Comparison of ENCODE assay signal across 1 cellular context in genomic region chr19:50025022-50025793, GRCh38.
A peak's percentile ranks its signal among the peaks of the same experiment; 100 is the strongest.
TF ChIP-seq lines count a peak whose summit lies in the region.

Gene VRK3, minus strand, starts transcription at chr19:50025372. Its CDS starts 9,210 bp downstream, at chr19:50016162.

TF ChIP-seq in GM12878, 131 proteins besides CTCF, POLR2A, EP300 and RAD21 (continued from another document):
- TF ChIP-seq ZBTB11 (CRISPR knock-in tag; IDR thresholded peaks at IDR 0.05) (0 out of 2 replicates have a peak, but pooled peaks have one; percentile 21), E4F1 (IDR thresholded peaks at IDR 0.05; ENCODE audit: borderline replicate concordance, partially characterized antibody) (peak; percentile 14), IKZF2 (IDR thresholded peaks at IDR 0.05) (peak; percentile 22 to 66; a peak in 3 of 4 replicates), BCL11A (IDR thresholded peaks at IDR 0.05; ENCODE audit: low read depth, low read length) (no peak), HSF1 (IDR thresholded peaks at IDR 0.05; ENCODE audit: low read depth, low read length) (no peak), CREB1 (IDR thresholded peaks at IDR 0.05; ENCODE audit: low read depth) (peak; percentile 74), PAX8 (IDR thresholded peaks at IDR 0.05) (no peak), NKRF (conservative IDR thresholded peaks at IDR 0.05) (peak; percentile 92), YY1 (IDR thresholded peaks at IDR 0.05; ENCODE audit: low read depth, low read length) (peak; percentile 52; the same call in 1 of the 2 replicates), TCF3 (IDR thresholded peaks at IDR 0.05; ENCODE audit: borderline replicate concordance, insufficient read depth, low read depth, low read length) (no peak), ESRRA (IDR thresholded peaks at IDR 0.05; ENCODE audit: low read length) (no peak), MEF2B (IDR thresholded peaks at IDR 0.05; ENCODE audit: partially characterized antibody, poor library complexity, severe bottlenecking) (peak; percentile 76), ELK1 (IDR thresholded peaks at IDR 0.05; ENCODE audit: low read depth, low read length) (peak; percentile 3; the same call in 1 of the 2 replicates), SMARCA5 (IDR thresholded peaks at IDR 0.05) (peak; percentile 29; the same call in 1 of the 2 replicates), NR2C1 (IDR thresholded peaks at IDR 0.05) (peak; percentile 75), SMAD1 (IDR thresholded peaks at IDR 0.05; ENCODE audit: low read depth, partially characterized antibody) (no peak), FOXM1 (IDR thresholded peaks at IDR 0.05; ENCODE audit: low read depth, low read length) (no peak), RB1 (IDR thresholded peaks at IDR 0.05; ENCODE audit: borderline replicate concordance) (peak; percentile 61; the same call in 1 of the 2 replicates), STAT3 (IDR thresholded peaks at IDR 0.05; ENCODE audit: low read depth, low read length) (0 out of 2 replicates have a peak, but pooled peaks have one; percentile 61), TAF1 (IDR thresholded peaks at IDR 0.05; ENCODE audit: borderline replicate concordance, low read depth, low read length) (peak; percentile 27; the same call in 1 of the 2 replicates), POLR2AphosphoS2 (IDR thresholded peaks at IDR 0.05; ENCODE audit: low read depth, low read length) (peak; percentile 89), STAT1 (conservative IDR thresholded peaks at IDR 0.05) (0 out of 2 replicates have a peak, but pooled peaks have one; percentile 37), RUNX3 (IDR thresholded peaks at IDR 0.05; ENCODE audit: low read length) (peak; percentile 36), ZNF24 (IDR thresholded peaks at IDR 0.05) (no peak), ZNF274 (IDR thresholded peaks at IDR 0.05; ENCODE audit: insufficient read depth, insufficient read length) (no peak), BHLHE40 (IDR thresholded peaks at IDR 0.05; ENCODE audit: borderline replicate concordance in 1 of 2, low read depth in 2 of 2, low read length in 1 of 2) (peak in 1 of 2 experiments; percentile 36; a peak in 1 of 4 replicates), RFX5 (IDR thresholded peaks at IDR 0.05; ENCODE audit: low read depth, low read length) (peak; percentile 85), IKZF1 (conservative IDR thresholded peaks at IDR 0.05) (peak; percentile 98), E2F8 (IDR thresholded peaks at IDR 0.05; ENCODE audit: low read depth, partially characterized antibody) (no peak), SIX5 (IDR thresholded peaks at IDR 0.05; ENCODE audit: low read depth, low read length, severe bottlenecking) (peak; percentile 82), ATF3 (IDR thresholded peaks at IDR 0.05; ENCODE audit: borderline replicate concordance, extremely low read depth, low read depth, low read length) (0 out of 2 replicates have a peak, but pooled peaks have one; percentile 19), SREBF1 (IDR thresholded peaks at IDR 0.05; ENCODE audit: low read length) (no peak), BMI1 (IDR thresholded peaks at IDR 0.05; ENCODE audit: borderline replicate concordance) (peak; percentile 100), MTA3 (IDR thresholded peaks at IDR 0.05; ENCODE audit: borderline replicate concordance, low read length) (no peak), RELB (IDR thresholded peaks at IDR 0.05; ENCODE audit: low read depth) (0 out of 2 replicates have a peak, but pooled peaks have one; percentile 6), CHD4 (IDR thresholded peaks at IDR 0.05) (no peak), CREM (IDR thresholded peaks at IDR 0.05; ENCODE audit: low read depth) (peak; percentile 92), NRF1 (conservative IDR thresholded peaks at IDR 0.05; ENCODE audit: low read depth, low read length) (peak; percentile 91), RAD51 (IDR thresholded peaks at IDR 0.05) (peak; percentile 52; the same call in 1 of the 2 replicates), SP1 (IDR thresholded peaks at IDR 0.05; ENCODE audit: low read depth, low read length) (peak; percentile 92), USF2 (IDR thresholded peaks at IDR 0.05; ENCODE audit: borderline replicate concordance, low read depth, low read length) (no peak; the same call in 1 of the 2 replicates), IRF4 (IDR thresholded peaks at IDR 0.05; ENCODE audit: low read depth, low read length) (0 out of 2 replicates have a peak, but pooled peaks have one; percentile 8), POLR2AphosphoS5 (IDR thresholded peaks at IDR 0.05; ENCODE audit: low read length) (peak; percentile 90), TARDBP (IDR thresholded peaks at IDR 0.05; ENCODE audit: borderline replicate concordance) (0 out of 2 replicates have a peak, but pooled peaks have one; percentile 49), FOXK2 (IDR thresholded peaks at IDR 0.05) (no peak), ATF7 (IDR thresholded peaks at IDR 0.05; ENCODE audit: low read depth) (peak; percentile 77), HDGF (IDR thresholded peaks at IDR 0.05) (0 out of 2 replicates have a peak, but pooled peaks have one; percentile 58), NBN (IDR thresholded peaks at IDR 0.05) (peak; percentile 66), DPF2 (IDR thresholded peaks at IDR 0.05) (peak; percentile 58)
